Comparison of ENCODE assay signal across 14 cellular contexts in the genomic region with DNA sequence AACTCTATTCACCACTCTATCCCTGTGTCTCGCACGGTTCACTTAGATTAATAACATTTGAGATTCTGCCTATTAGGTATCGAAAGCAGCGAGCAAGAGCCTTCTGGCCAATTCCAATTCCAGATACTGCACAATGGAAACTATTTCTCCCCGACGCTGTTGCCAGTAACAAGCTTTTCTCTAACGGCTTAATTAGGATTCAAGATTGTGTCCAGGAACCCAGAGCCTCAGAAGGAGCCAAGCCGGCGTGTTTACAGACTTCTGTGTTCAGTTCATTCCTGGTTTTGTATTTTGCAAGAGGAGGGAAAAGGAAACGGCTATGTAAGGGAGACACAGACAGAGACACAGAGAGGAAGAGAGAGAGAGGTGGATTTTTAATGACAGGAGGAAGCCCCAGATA.
DNase-seq lines count a peak whose midpoint lies in the region; ATAC-seq and TF ChIP-seq lines count a peak whose summit lies in the region.
"Had no signal": no experiment of that assay in that cellular context is flagged by ENCODE, and none has a peak within 500 bp of the region (broad histone marks: within the 10 kb centered on the region; RNA-seq: fewer than 3 reads in every experiment).

No MANE protein-coding gene starts in this region.

- no peaks in the 10 kb centered on the region for H3K36me3 Mint-ChIP-seq in osteocyte (ENCODE audit: unreplicated experiment)
- H3K36me3 Mint-ChIP-seq in CD4-positive, alpha-beta memory T cell = no peaks in the 10 kb centered on the region
- no peaks in the 10 kb centered on the region for H3K36me3 Mint-ChIP-seq in CD8-positive, alpha-beta T cell
- H3K36me3 Mint-ChIP-seq: activated CD8-positive, alpha-beta memory T cell treated with anti-CD3 and anti-CD28 coated beads, Interleukin-2, amount 10 ng/mL, durations not matched to agents 7 days and 5 days; naive thymus-derived CD4-positive, alpha-beta T cell had no signal

- intact Hi-C loops in left ventricle myocardium superior (cut with micrococcal nuclease) (no loop called here), uterus (cut with DNase I; ENCODE audit: low total_unique reads) (no loop called here)
- intact Hi-C loops in CD4-positive, alpha-beta memory T cell (cut with micrococcal nuclease) = no loop called here
- intact Hi-C loops in CD8-positive, alpha-beta T cell (cut with DNase I, micrococcal nuclease) = no loop called here

- peak; percentile 89 for ATAC-seq in left ventricle myocardium superior
- no peak for ATAC-seq in CD8-positive, alpha-beta T cell
- ATAC-seq: activated CD8-positive, alpha-beta memory T cell treated with anti-CD3 and anti-CD28 coated beads, Interleukin-2, amount 10 ng/mL, durations not matched to agents 7 days and 5 days; activated naive CD4-positive, alpha-beta T cell treated with anti-CD3 and anti-CD28 coated beads, Interleukin-2, amount 50 U/mL, for 72 hours; naive thymus-derived CD4-positive, alpha-beta T cell had no signal

- H3K27ac Mint-ChIP-seq in osteocyte (ENCODE audit: unreplicated experiment) = no peak overlapping the region
- no peak overlapping the region for H3K27ac Mint-ChIP-seq in CD4-positive, alpha-beta memory T cell
- no peak overlapping the region for H3K27ac Mint-ChIP-seq in CD8-positive, alpha-beta T cell
- H3K27ac Mint-ChIP-seq: activated CD8-positive, alpha-beta memory T cell treated with anti-CD3 and anti-CD28 coated beads, Interleukin-2, amount 10 ng/mL, durations not matched to agents 7 days and 5 days; activated naive CD4-positive, alpha-beta T cell treated with anti-CD3 and anti-CD28 coated beads, Interleukin-2, amount 50 U/mL, for 72 hours; naive thymus-derived CD4-positive, alpha-beta T cell had no signal

- H3K4me1 ChIP-seq in uterus = no peaks in the 10 kb centered on the region
- no peaks in the 10 kb centered on the region for H3K4me1 ChIP-seq in CD4-positive, alpha-beta memory T cell (ENCODE audit: insufficient read depth, low read length)
- H3K4me1 ChIP-seq in CD8-positive, alpha-beta T cell (ENCODE audit: insufficient read depth, low read length) = no peaks in the 10 kb centered on the region
- H3K4me1 ChIP-seq: Caco-2 had no signal

- no peak overlapping the region for H3K4me3 Mint-ChIP-seq in osteocyte (ENCODE audit: unreplicated experiment)
- H3K4me3 Mint-ChIP-seq in CD4-positive, alpha-beta memory T cell = no peak overlapping the region
- H3K4me3 Mint-ChIP-seq in CD8-positive, alpha-beta T cell = no peak overlapping the region
- H3K4me3 Mint-ChIP-seq: activated CD8-positive, alpha-beta memory T cell treated with anti-CD3 and anti-CD28 coated beads, Interleukin-2, amount 10 ng/mL, durations not matched to agents 7 days and 5 days; naive thymus-derived CD4-positive, alpha-beta T cell had no signal

- TF ChIP-seq POLR2A in uterus (IDR thresholded peaks at IDR 0.05) = no peak

- no peak for TF ChIP-seq CTCF in osteocyte (IDR thresholded peaks at IDR 0.05)
- no peak for TF ChIP-seq CTCF in uterus (IDR thresholded peaks at IDR 0.05)
- no peak for TF ChIP-seq CTCF in CD8-positive, alpha-beta T cell (IDR thresholded peaks at IDR 0.05)

- no peaks in the 10 kb centered on the region for H3K4me1 Mint-ChIP-seq in osteocyte (ENCODE audit: unreplicated experiment)
- H3K4me1 Mint-ChIP-seq in CD4-positive, alpha-beta memory T cell = peaks cover 0 to 1% (median under 1%) of the 10 kb centered on the region in 4 donors
- no peaks in the 10 kb centered on the region for H3K4me1 Mint-ChIP-seq in CD8-positive, alpha-beta T cell (ENCODE audit: low read depth)
- H3K4me1 Mint-ChIP-seq: activated CD8-positive, alpha-beta memory T cell treated with anti-CD3 and anti-CD28 coated beads, Interleukin-2, amount 10 ng/mL, durations not matched to agents 7 days and 5 days; naive thymus-derived CD4-positive, alpha-beta T cell had no signal

- DNase-seq in cerebellum (ENCODE audit: low spot score) (peak; percentile 5), left ventricle myocardium superior (peak; percentile 49), osteocyte (ENCODE audit: extremely low spot score, unreplicated experiment) (peak; percentile 21), uterus (peak; percentile 50 to 56), HUDEP-2 (lab: John Stamatoyannopoulos, UW; ENCODE audit: unreplicated experiment in 76 of 76) (no peak)
- DNase-seq in CD4-positive, alpha-beta memory T cell = no peak
- DNase-seq in CD8-positive, alpha-beta T cell = no peak
- DNase-seq: activated CD8-positive, alpha-beta memory T cell treated with anti-CD3 and anti-CD28 coated beads, Interleukin-2, amount 10 ng/mL, durations not matched to agents 7 days and 5 days; Caco-2; effector CD4-positive, alpha-beta T cell; MM.1S; naive thymus-derived CD4-positive, alpha-beta T cell; NCI-H226 had no signal

- no peaks in the 10 kb centered on the region for H3K27me3 ChIP-seq in uterus
- no peaks in the 10 kb centered on the region for H3K27me3 ChIP-seq in CD4-positive, alpha-beta memory T cell (ENCODE audit: insufficient read depth, low read length)
- no peaks in the 10 kb centered on the region for H3K27me3 ChIP-seq in CD8-positive, alpha-beta T cell (ENCODE audit: insufficient read depth, low read length)

- CTCF ChIA-PET in CD4-positive, alpha-beta memory T cell (lab: Charles Lee; ENCODE audit: partially characterized antibody) = no interaction called here
- CTCF ChIA-PET in CD8-positive, alpha-beta T cell (lab: Charles Lee) = no interaction called here

- POLR2A ChIA-PET in CD4-positive, alpha-beta memory T cell (lab: Charles Lee; ENCODE audit: partially characterized antibody) = no interaction called here
- POLR2A ChIA-PET in CD8-positive, alpha-beta T cell (lab: Charles Lee) = no interaction called here

- peaks cover 3% of the 10 kb centered on the region for H3K9me3 Mint-ChIP-seq in osteocyte (ENCODE audit: unreplicated experiment)
- peaks cover 0 to 6% (median 4%) of the 10 kb centered on the region in 8 donors for H3K9me3 Mint-ChIP-seq in CD4-positive, alpha-beta memory T cell
- H3K9me3 Mint-ChIP-seq in CD8-positive, alpha-beta T cell = no peaks in the 10 kb centered on the region
- H3K9me3 Mint-ChIP-seq: activated naive CD4-positive, alpha-beta T cell treated with anti-CD3 and anti-CD28 coated beads, Interleukin-2, amount 50 U/mL, for 72 hours had no signal

- H3K36me3 ChIP-seq in uterus = no peaks in the 10 kb centered on the region
- no peaks in the 10 kb centered on the region for H3K36me3 ChIP-seq in CD4-positive, alpha-beta memory T cell (ENCODE audit: insufficient read depth, low read length)
- no peaks in the 10 kb centered on the region for H3K36me3 ChIP-seq in CD8-positive, alpha-beta T cell (ENCODE audit: insufficient read depth, low read length)

- H3K4me3 ChIP-seq in uterus = no peak overlapping the region
- no peak overlapping the region for H3K4me3 ChIP-seq in CD4-positive, alpha-beta memory T cell (ENCODE audit: low read length in 2 of 2)
- H3K4me3 ChIP-seq in CD8-positive, alpha-beta T cell (ENCODE audit: low read depth, low read length) = no peak overlapping the region

- H3K27ac ChIP-seq in uterus = peak overlapping the region; percentile 29 to 52
- H3K27ac ChIP-seq in CD4-positive, alpha-beta memory T cell (ENCODE audit: low read depth, low read length) = no peak overlapping the region
- H3K27ac ChIP-seq in CD8-positive, alpha-beta T cell (ENCODE audit: low read depth, low read length) = no peak overlapping the region

- no peaks in the 10 kb centered on the region for H3K9me3 ChIP-seq in uterus
- no peaks in the 10 kb centered on the region for H3K9me3 ChIP-seq in CD4-positive, alpha-beta memory T cell (ENCODE audit: control insufficient read depth in 1 of 2, low read length in 2 of 2)
- no peaks in the 10 kb centered on the region for H3K9me3 ChIP-seq in CD8-positive, alpha-beta T cell (ENCODE audit: low read length)
- H3K9me3 ChIP-seq: Caco-2 had no signal

- H3K27me3 Mint-ChIP-seq in osteocyte (ENCODE audit: unreplicated experiment) = peaks cover 18% of the 10 kb centered on the region
- H3K27me3 Mint-ChIP-seq in CD4-positive, alpha-beta memory T cell = peaks cover 3 to 17% of the 10 kb centered on the region in 2 donors
- H3K27me3 Mint-ChIP-seq in CD8-positive, alpha-beta T cell (ENCODE audit: low read depth) = peaks cover 26% of the 10 kb centered on the region

Comparison
In these comparisons a context has a peak if more than half of its experiments do, and no peak if none do; other contexts are left out.
1. DNase-seq: peak in cerebellum (single experiment), left ventricle myocardium superior (single experiment), osteocyte (single experiment) and uterus (2 of 2); none in CD4-positive, alpha-beta memory T cell (0 of 5), HUDEP-2 (0 of 76) and CD8-positive, alpha-beta T cell (0 of 7).
2. H3K27ac ChIP-seq: peak in uterus (2 of 2); none in CD4-positive, alpha-beta memory T cell (single experiment) and CD8-positive, alpha-beta T cell (single experiment).